In the genomic region with DNA sequence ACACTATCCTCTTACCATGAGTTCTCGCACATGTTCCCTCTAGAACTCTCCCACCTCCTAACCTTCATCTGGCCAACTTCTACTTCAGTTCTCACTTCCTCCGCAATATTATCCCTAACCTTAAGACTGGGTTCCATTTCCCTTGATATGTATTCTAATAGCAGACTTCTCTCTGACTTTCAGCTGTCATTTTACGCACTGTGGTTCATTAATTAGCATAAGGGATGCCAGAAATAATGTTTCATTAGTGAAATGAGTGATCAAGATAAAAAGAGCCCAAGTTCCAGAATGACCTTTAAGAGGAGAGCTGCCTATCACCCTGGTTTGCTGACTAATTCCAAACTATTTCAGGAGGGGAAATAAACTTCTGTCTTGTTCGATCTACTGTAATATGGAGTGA, we compare ENCODE assay signal across 27 cellular contexts.
DNase-seq lines count a peak whose midpoint lies in the region; ATAC-seq lines count a peak whose summit lies in the region.
"Had no signal": no experiment of that assay in that cellular context is flagged by ENCODE, and none has a peak within 500 bp of the region (broad histone marks: within the 10 kb centered on the region; RNA-seq: fewer than 3 reads in every experiment).

No MANE protein-coding gene starts in this region.

- no peak overlapping the region for H3K27ac Mint-ChIP-seq in activated naive CD8-positive, alpha-beta T cell treated with anti-CD3 and anti-CD28 coated beads, Interleukin-2, amount 50 U/mL, for 24 hours
- no peak overlapping the region for H3K27ac Mint-ChIP-seq in activated naive CD8-positive, alpha-beta T cell treated with anti-CD3 and anti-CD28 coated beads for 36 hours
- H3K27ac Mint-ChIP-seq: activated CD4-positive, alpha-beta T cell treated with anti-CD3 and anti-CD28 coated beads, Interleukin-2, amount 10 ng/mL, durations not matched to agents 24 days and 14 days; activated T-helper 1 cell treated with anti-CD3 and anti-CD28 coated beads, Interleukin-12 subunit alpha, Interleukin-12 subunit beta, Interleukin-2, Interleukin-4 antibody, amounts not matched to agents 30 ng/mL and 10 ng/mL and 1 ng/mL, durations not matched to agents 14 hours and 24 hours and 36 hours; CD4-positive, alpha-beta T cell; mesothelial cell of epicardium; naive B cell had no signal

- H3K9me3 Mint-ChIP-seq in activated naive CD8-positive, alpha-beta T cell treated with anti-CD3 and anti-CD28 coated beads, Interleukin-2, amount 50 U/mL, for 24 hours = no peaks in the 10 kb centered on the region
- peaks cover 1% of the 10 kb centered on the region for H3K9me3 Mint-ChIP-seq in activated naive CD8-positive, alpha-beta T cell treated with anti-CD3 and anti-CD28 coated beads for 36 hours
- H3K9me3 Mint-ChIP-seq: activated CD4-positive, alpha-beta T cell treated with anti-CD3 and anti-CD28 coated beads, Interleukin-2, amount 10 ng/mL, durations not matched to agents 24 days and 14 days had no signal

- intact Hi-C loops in Right ventricle myocardium superior (cut with DNase I) = loop anchor here (10.0 kb wide), 1 partner anchor 64 kb away; a partner anchor contains a TSS

- peak; percentile 57 for ATAC-seq in activated naive CD8-positive, alpha-beta T cell treated with anti-CD3 and anti-CD28 coated beads, Interleukin-2, amount 50 U/mL, for 24 hours
- ATAC-seq in GM21619 (IDR thresholded peaks at IDR 0.05; ENCODE audit: unreplicated experiment) (peak; percentile 46), HG03565 (IDR thresholded peaks at IDR 0.05; ENCODE audit: unreplicated experiment) (peak; percentile 67), Right ventricle myocardium superior (ENCODE audit: poor library complexity) (no peak), GM21576 (IDR thresholded peaks at IDR 0.05; ENCODE audit: unreplicated experiment) (no peak)
- ATAC-seq: sciatic nerve had no signal

- no peak overlapping the region for H3K4me3 Mint-ChIP-seq in activated naive CD8-positive, alpha-beta T cell treated with anti-CD3 and anti-CD28 coated beads, Interleukin-2, amount 50 U/mL, for 24 hours
- no peak overlapping the region for H3K4me3 Mint-ChIP-seq in activated naive CD8-positive, alpha-beta T cell treated with anti-CD3 and anti-CD28 coated beads for 36 hours
- H3K4me3 Mint-ChIP-seq: activated CD4-positive, alpha-beta T cell treated with anti-CD3 and anti-CD28 coated beads, Interleukin-2, amount 10 ng/mL, durations not matched to agents 24 days and 14 days; activated T-helper 1 cell treated with anti-CD3 and anti-CD28 coated beads, Interleukin-12 subunit alpha, Interleukin-12 subunit beta, Interleukin-2, Interleukin-4 antibody, amounts not matched to agents 30 ng/mL and 10 ng/mL and 1 ng/mL, durations not matched to agents 14 hours and 24 hours and 36 hours; CD4-positive, alpha-beta T cell; mesothelial cell of epicardium; naive B cell had no signal

- peaks cover 3% of the 10 kb centered on the region for H3K27me3 Mint-ChIP-seq in activated naive CD8-positive, alpha-beta T cell treated with anti-CD3 and anti-CD28 coated beads, Interleukin-2, amount 50 U/mL, for 24 hours
- H3K27me3 Mint-ChIP-seq in activated naive CD8-positive, alpha-beta T cell treated with anti-CD3 and anti-CD28 coated beads for 36 hours = peaks cover 4% of the 10 kb centered on the region

- no peaks in the 10 kb centered on the region for H3K36me3 Mint-ChIP-seq in activated naive CD8-positive, alpha-beta T cell treated with anti-CD3 and anti-CD28 coated beads, Interleukin-2, amount 50 U/mL, for 24 hours (ENCODE audit: low read depth)
- H3K36me3 Mint-ChIP-seq in activated naive CD8-positive, alpha-beta T cell treated with anti-CD3 and anti-CD28 coated beads for 36 hours = no peaks in the 10 kb centered on the region
- H3K36me3 Mint-ChIP-seq: naive B cell had no signal

- H3K4me1 Mint-ChIP-seq in activated naive CD8-positive, alpha-beta T cell treated with anti-CD3 and anti-CD28 coated beads, Interleukin-2, amount 50 U/mL, for 24 hours = no peaks in the 10 kb centered on the region
- peaks cover 14% of the 10 kb centered on the region for H3K4me1 Mint-ChIP-seq in activated naive CD8-positive, alpha-beta T cell treated with anti-CD3 and anti-CD28 coated beads for 36 hours
- H3K4me1 Mint-ChIP-seq: naive B cell had no signal

- DNase-seq in activated naive CD8-positive, alpha-beta T cell treated with anti-CD3 and anti-CD28 coated beads, Interleukin-2, amount 50 U/mL, for 24 hours = no peak
- no peak for DNase-seq in activated naive CD8-positive, alpha-beta T cell treated with anti-CD3 and anti-CD28 coated beads for 36 hours
- DNase-seq in Right ventricle myocardium superior (no peak), SW480 (ENCODE audit: low spot score) (no peak), islet precursor cell (no peak)
- DNase-seq: activated naive CD4-positive, alpha-beta T cell treated with anti-CD3 and anti-CD28 coated beads, Interleukin-2, amount 50 U/mL, for 16 hours; CD4-positive, alpha-beta T cell; colonic mucosa; effector memory CD4-positive, alpha-beta T cell; erythroblast; naive B cell; NCI-H1694 treated with DMSO at 0.1 percent for 48 hours; NCI-H2171; NCI-H510A; nucleus accumbens; SHP77; stimulated activated CD4-positive, alpha-beta T cell treated with anti-CD3 and anti-CD28 coated beads, Interleukin-12 subunit alpha, Interleukin-12 subunit beta, amount 100 ng/mL, for 4 hours; stimulated activated CD4-positive, alpha-beta T cell treated with anti-CD3 and anti-CD28 coated beads, Interleukin-4, amount 100 ng/mL, for 1 hour; T-helper 9 cell; uterus had no signal

Comparison
In these comparisons a context has a peak if more than half of its experiments do, and no peak if none do; other contexts are left out.
1. ATAC-seq: peak in activated naive CD8-positive, alpha-beta T cell treated with anti-CD3 and anti-CD28 coated beads, Interleukin-2, amount 50 U/mL, for 24 hours (single experiment), GM21619 (single experiment) and HG03565 (single experiment); none in Right ventricle myocardium superior (single experiment) and GM21576 (single experiment).